ENCODE assay signal across 14 cellular contexts in genomic region chr6:163701761-163702160, GRCh38.
"Had no signal": no experiment of that assay in that cellular context is flagged by ENCODE, and none has a peak within 500 bp of the region (broad histone marks: within the 10 kb centered on the region; RNA-seq: fewer than 3 reads in every experiment).

No MANE protein-coding gene starts in this region.

- H3K36me3 ChIP-seq: cardiac muscle cell, sigmoid colon, spleen had no signal

- DNase-seq: activated CD4-positive, alpha-beta memory T cell treated with anti-CD3 and anti-CD28 coated beads for 36 hours; activated CD8-positive, alpha-beta memory T cell treated with anti-CD3 and anti-CD28 coated beads, Interleukin-2, amount 10 ng/mL, durations not matched to agents 7 days and 5 days; activated effector memory CD4-positive, alpha-beta T cell treated with anti-CD3 and anti-CD28 coated beads, Interleukin-2, amount 50 U/mL, for 16 hours; activated T-cell treated with anti-CD3 and anti-CD28 coated beads, Interleukin-2, amount 50 U/mL, for 1 hour; islet precursor cell; psoas muscle; sigmoid colon; spleen; stimulated activated naive CD8-positive, alpha-beta T cell treated with anti-CD3 and anti-CD28 coated beads, Interleukin-15, amount 100 ng/mL, for 72 hours; T-cell; T-helper 9 cell had no signal

- H3K9me3 ChIP-seq: psoas muscle, sigmoid colon, spleen had no signal

- ATAC-seq: activated CD8-positive, alpha-beta memory T cell treated with anti-CD3 and anti-CD28 coated beads, Interleukin-2, amount 10 ng/mL, durations not matched to agents 7 days and 5 days; activated naive CD4-positive, alpha-beta T cell treated with anti-CD3 and anti-CD28 coated beads, Interleukin-2, amount 50 U/mL, for 72 hours; psoas muscle; T-cell had no signal

- H3K27me3 ChIP-seq: cardiac muscle cell, hepatocyte, sigmoid colon, spleen had no signal

- H3K27ac ChIP-seq: cardiac muscle cell, hepatocyte, psoas muscle, sigmoid colon, spleen had no signal

- H3K4me1 ChIP-seq: sigmoid colon had no signal

- H3K4me3 ChIP-seq: cardiac muscle cell, hepatocyte, psoas muscle, sigmoid colon, spleen had no signal
